1 cellular context compared by ENCODE assay signal in genomic region chr12:56645717-56646446, GRCh38.
TF ChIP-seq lines count a peak whose summit lies in the region.

Gene ATP5F1B (minus strand): TSS chr12:56645984. CDS start chr12:56645963, 21 bp downstream.

TF ChIP-seq in HCT116, 20 proteins besides CTCF, POLR2A, EP300 and RAD21 (continued from another document):
- TF ChIP-seq ZFX (IDR thresholded peaks at IDR 0.05) = peak; percentile 93
- TF ChIP-seq TCF7L2 (IDR thresholded peaks at IDR 0.05; ENCODE audit: borderline replicate concordance, extremely low read depth, insufficient read depth, insufficient read length) = no peak
- no peak for TF ChIP-seq EGR1 (IDR thresholded peaks at IDR 0.05; ENCODE audit: low read depth)
